6 cellular contexts compared by ENCODE assay signal in the genomic region with DNA sequence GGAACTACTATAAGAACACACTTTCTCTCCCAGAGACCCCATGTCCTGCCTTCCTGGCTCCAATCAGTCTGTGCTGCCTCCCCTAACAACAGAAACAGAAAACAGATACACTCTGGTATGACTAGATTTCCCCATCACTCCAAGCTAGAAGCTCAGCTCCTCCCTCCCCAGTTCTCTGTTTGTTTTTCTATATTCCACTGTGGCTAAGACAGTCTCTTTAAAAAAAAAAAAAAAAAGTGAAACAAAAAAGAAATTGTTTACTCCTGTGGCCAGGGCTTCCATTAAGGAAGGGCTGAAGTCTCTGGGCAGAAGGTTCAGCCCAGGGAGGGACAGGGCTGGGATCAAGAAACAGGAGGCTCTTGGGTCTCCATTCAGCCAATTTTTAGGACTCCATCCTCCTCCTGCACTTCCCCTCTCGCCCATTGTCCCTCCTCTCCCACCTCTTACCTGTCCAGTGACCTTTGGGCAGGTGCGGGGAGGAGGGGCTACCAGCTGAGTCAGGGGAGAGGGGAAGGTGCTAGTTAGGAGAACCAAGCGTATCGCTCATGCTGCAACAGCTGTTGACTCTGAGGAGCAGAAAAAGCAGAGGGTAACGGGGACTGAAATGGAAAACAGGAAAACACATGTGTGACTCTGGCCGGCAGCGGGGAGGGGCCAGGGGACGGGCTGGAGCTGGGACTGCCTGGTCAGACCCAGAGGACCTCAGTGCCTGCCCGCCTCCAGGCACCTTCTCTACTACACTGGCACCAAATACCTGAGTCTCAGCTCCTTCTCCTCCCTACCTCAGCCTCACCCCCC. TPM values are rescaled to one million over a fixed set of nuclear protein-coding genes. Genes with fewer than 3 reads are reported as not detected.
DNase-seq lines count a peak whose midpoint lies in the region; ATAC-seq and TF ChIP-seq lines count a peak whose summit lies in the region.

No MANE protein-coding gene starts in this region.

- peak overlapping the region; percentile 55 for H3K4me3 ChIP-seq in left ventricle myocardium inferior

- DNase-seq in ELF-1 (ENCODE audit: low read depth, low spot score): peak; percentile 66
- DNase-seq in NCI-H2029 (lab: John Stamatoyannopoulos, UW): peak; percentile 83
- DNase-seq in left ventricle myocardium inferior: peak; percentile 55
- no peak for DNase-seq in type B pancreatic cell (ENCODE audit: extremely low spot score, unreplicated experiment)
- DNase-seq in LoVo (ENCODE audit: low spot score): no peak

- H3K27me3 Mint-ChIP-seq in type B pancreatic cell: peaks cover 22% of the 10 kb centered on the region

- peaks cover 50% of the 10 kb centered on the region for H3K4me1 Mint-ChIP-seq in type B pancreatic cell (ENCODE audit: unreplicated experiment)

- H3K27ac ChIP-seq in left ventricle myocardium inferior (replicated peaks): peak overlapping the region; percentile 63

- H3K36me3 Mint-ChIP-seq in type B pancreatic cell: no peaks in the 10 kb centered on the region

- peaks cover 45% of the 10 kb centered on the region for H3K4me1 ChIP-seq in left ventricle myocardium inferior

- no peaks in the 10 kb centered on the region for H3K9me3 ChIP-seq in left ventricle myocardium inferior (replicated peaks)

- H3K36me3 ChIP-seq in left ventricle myocardium inferior: no peaks in the 10 kb centered on the region

- no peaks in the 10 kb centered on the region for H3K9me3 Mint-ChIP-seq in type B pancreatic cell

- ATAC-seq in GM18873 (IDR thresholded peaks at IDR 0.05; ENCODE audit: low FRiP score, unreplicated experiment): no peak

- intact Hi-C loops in left ventricle myocardium inferior (cut with micrococcal nuclease): loop anchor here (5.0 kb wide), 2 partner anchors 33 to 162 kb away; no protein-coding TSS in a partner anchor

- H3K4me3 Mint-ChIP-seq in type B pancreatic cell: peak overlapping the region; percentile 55

- H3K27ac Mint-ChIP-seq in type B pancreatic cell: peak overlapping the region; percentile 79

- TF ChIP-seq CTCF in left ventricle myocardium inferior (IDR thresholded peaks at IDR 0.05; ENCODE audit: borderline replicate concordance): no peak
- TF ChIP-seq CTCF in type B pancreatic cell (conservative IDR thresholded peaks at IDR 0.05): no peak

- no peaks in the 10 kb centered on the region for H3K27me3 ChIP-seq in left ventricle myocardium inferior (ENCODE audit: low read depth)

RNA-seq across cellular contexts. Expression of gene SLC7A7, which starts 4.2 kb away (rescaled TPM):
- total RNA-seq in left ventricle myocardium inferior (4.6 TPM), type B pancreatic cell (ENCODE audit: low replicate concordance) (9.7 and 31.6 TPM in 2 replicates)

RNA-seq across cellular contexts. Expression of gene MRPL52, which starts 10.3 kb away (rescaled TPM):
- total RNA-seq in left ventricle myocardium inferior (110 TPM), type B pancreatic cell (ENCODE audit: low replicate concordance) (88.5 and 96.6 TPM in 2 replicates)

RNA-seq across cellular contexts. Expression of gene MMP14, which starts 17.0 kb away (rescaled TPM):
- 22.1 TPM for total RNA-seq in left ventricle myocardium inferior
- 115 and 137 TPM in 2 replicates for total RNA-seq in type B pancreatic cell (ENCODE audit: low replicate concordance)

RNA-seq across cellular contexts. Expression of gene LRP10, which starts 52.1 kb away (rescaled TPM):
- total RNA-seq in left ventricle myocardium inferior (48.3 TPM), type B pancreatic cell (ENCODE audit: low replicate concordance) (52.3 and 91.8 TPM in 2 replicates)

RNA-seq across cellular contexts. Expression of gene OXA1L, which starts 52.9 kb away (rescaled TPM):
- total RNA-seq in left ventricle myocardium inferior (182 TPM), type B pancreatic cell (ENCODE audit: low replicate concordance) (137 and 160 TPM in 2 replicates)

Comparison
In these comparisons a context has a peak if more than half of its experiments do, and no peak if none do; other contexts are left out.
1. DNase-seq: peak in ELF-1 (single experiment), NCI-H2029 (single experiment) and left ventricle myocardium inferior (single experiment); none in type B pancreatic cell (single experiment) and LoVo (single experiment).